Comparison of ENCODE assay signal across 21 cellular contexts in the genomic region with DNA sequence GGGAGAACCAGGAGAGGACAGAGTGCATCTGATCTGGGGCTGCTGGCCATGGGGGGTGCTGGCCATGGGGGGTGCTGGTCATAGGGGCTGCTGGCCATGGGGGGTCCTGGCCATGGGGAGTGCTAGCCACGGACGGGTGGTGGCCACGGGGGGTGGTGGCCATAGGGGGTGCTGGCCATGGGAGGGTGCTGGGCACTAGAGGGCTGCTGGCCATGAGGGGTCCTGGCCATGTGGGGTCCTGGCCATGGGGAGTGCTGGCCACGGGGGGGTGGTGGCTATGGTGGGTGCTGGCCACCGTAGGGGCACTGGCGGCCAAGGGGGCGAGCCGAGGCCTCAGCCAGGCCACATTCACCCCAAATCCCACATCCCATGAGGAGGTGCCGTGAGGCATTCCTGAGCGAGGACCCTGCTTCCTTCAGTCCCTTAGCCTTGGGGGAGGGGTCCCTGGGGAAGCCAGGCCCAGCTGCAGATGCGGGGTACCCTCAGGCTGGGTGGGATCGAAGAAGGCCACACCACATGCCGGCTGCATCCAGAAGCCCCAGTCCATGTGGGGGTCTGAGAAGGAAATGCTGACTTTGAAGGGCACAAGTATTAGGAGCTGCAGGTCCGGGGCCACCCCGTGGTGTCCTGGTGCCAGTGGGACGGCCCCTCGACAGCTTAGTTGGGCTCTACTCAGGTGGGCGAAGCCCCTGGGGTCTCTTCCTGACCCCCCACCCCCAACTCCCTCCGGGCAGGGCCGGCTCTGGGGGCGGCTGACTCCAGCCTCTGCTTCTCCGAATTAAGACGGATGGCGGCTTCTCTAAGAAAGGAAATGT.
"Had no signal": no experiment of that assay in that cellular context is flagged by ENCODE, and none has a peak within 500 bp of the region (broad histone marks: within the 10 kb centered on the region; RNA-seq: fewer than 3 reads in every experiment).

No MANE protein-coding gene starts in this region.

- H3K9me3 Mint-ChIP-seq: naive thymus-derived CD8-positive, alpha-beta T cell had no signal

- H3K36me3 ChIP-seq: heart left ventricle, left lung, neural progenitor cell, pancreas, tibial artery, upper lobe of left lung, uterus had no signal

- H3K4me3 Mint-ChIP-seq: central memory CD8-positive, alpha-beta T cell; neural progenitor cell had no signal

- H3K27me3 ChIP-seq: neural progenitor cell, uterus had no signal

- H3K36me3 Mint-ChIP-seq: naive thymus-derived CD8-positive, alpha-beta T cell; neural progenitor cell had no signal

- ATAC-seq: esophagus mucosa; left lung; mucosa of descending colon; naive thymus-derived CD8-positive, alpha-beta T cell; pancreas; sciatic nerve had no signal

- FAIRE-seq: endometrium, frontal cortex, islet of Langerhans, pancreas had no signal

- H3K27ac Mint-ChIP-seq: naive thymus-derived CD8-positive, alpha-beta T cell; neural progenitor cell; progenitor cell of endocrine pancreas had no signal

- H3K4me3 ChIP-seq: heart left ventricle, left lung, mucosa of descending colon, neural progenitor cell, pancreas, tibial artery, upper lobe of left lung, uterus had no signal

- H3K9ac ChIP-seq: neural progenitor cell had no signal

- H3K9me3 ChIP-seq: heart left ventricle, mucosa of descending colon, pancreas, tibial artery, upper lobe of left lung, uterus had no signal

- H3K4me1 ChIP-seq: heart left ventricle, left lung, neural progenitor cell, pancreas, tibial artery, uterus had no signal

- H3K27me3 Mint-ChIP-seq: progenitor cell of endocrine pancreas had no signal

- H3K27ac ChIP-seq: heart left ventricle, left lung, neural progenitor cell, pancreas, tibial artery, upper lobe of left lung, uterus had no signal

- DNase-seq: effector memory CD4-positive, alpha-beta T cell; hippocampal formation; mammary epithelial cell; naive thymus-derived CD8-positive, alpha-beta T cell; occipital lobe; stimulated activated naive CD4-positive, alpha-beta T cell treated with Interleukin-2 at 50 U/mL for 16 hours; tibial artery; uterus had no signal
